ENCODE assay signal across 12 cellular contexts in the genomic region with DNA sequence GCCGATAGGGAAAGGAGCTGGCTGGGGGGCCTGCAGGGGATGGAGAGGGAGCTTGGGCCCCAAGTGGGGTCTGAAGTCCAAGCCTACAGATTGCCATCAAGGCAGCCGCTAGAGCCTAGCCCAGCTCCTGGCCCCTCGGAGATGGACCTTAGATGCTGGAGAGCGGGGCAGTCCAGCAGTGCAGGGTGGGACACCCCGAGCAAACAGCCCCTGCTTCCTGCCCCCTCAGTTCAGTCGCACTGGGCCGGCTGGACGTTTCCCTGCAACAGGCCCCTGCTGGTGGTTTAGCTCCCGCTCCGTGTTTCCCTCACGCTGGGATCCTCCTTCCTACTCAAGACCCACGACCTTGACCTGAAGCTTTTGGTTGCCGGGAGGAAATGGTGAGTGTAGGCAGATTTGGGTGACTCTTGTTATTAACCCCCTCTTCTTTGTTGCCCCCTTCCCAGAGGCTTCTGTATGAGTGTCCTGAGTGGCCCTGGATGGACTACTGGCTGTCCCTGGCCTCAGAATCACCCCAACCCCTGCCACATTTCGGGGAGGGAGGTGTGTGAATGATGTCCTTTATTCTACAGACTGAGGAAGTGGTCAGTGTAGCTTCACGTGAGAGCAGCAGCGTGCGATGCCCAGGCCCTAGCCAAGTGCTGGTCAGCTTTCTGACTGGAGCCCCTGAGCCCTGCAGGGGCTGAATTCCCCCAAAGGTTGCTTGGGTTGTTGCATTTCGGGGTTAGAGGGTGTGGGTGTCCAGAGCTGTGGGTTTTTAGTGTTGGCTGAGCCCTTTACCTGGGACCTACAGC. TPM values are rescaled to one million over a fixed set of nuclear protein-coding genes. Genes with fewer than 3 reads are reported as not detected.
DNase-seq lines count a peak whose midpoint lies in the region; ATAC-seq and TF ChIP-seq lines count a peak whose summit lies in the region.
"Had no signal": no experiment of that assay in that cellular context is flagged by ENCODE, and none has a peak within 500 bp of the region (broad histone marks: within the 10 kb centered on the region; RNA-seq: fewer than 3 reads in every experiment).

No MANE protein-coding gene starts in this region.

- TF ChIP-seq CTCF in right atrium auricular region (IDR thresholded peaks at IDR 0.05) (no peak), GM13977 (IDR thresholded peaks at IDR 0.05; ENCODE audit: extremely low read depth, insufficient read depth, missing control alignments) (no peak)

- H3K27ac Mint-ChIP-seq in activated CD4-positive, alpha-beta memory T cell treated with anti-CD3 and anti-CD28 coated beads, Interleukin-2, amount 10 ng/mL, durations not matched to agents 7 days and 5 days = no peak overlapping the region
- H3K27ac Mint-ChIP-seq: activated B cell treated with CpG ODN at 0.5 μM for 24 hours, GM23338 had no signal

- peaks cover 28% of the 10 kb centered on the region for H3K4me1 Mint-ChIP-seq in activated CD4-positive, alpha-beta memory T cell treated with anti-CD3 and anti-CD28 coated beads, Interleukin-2, amount 10 ng/mL, durations not matched to agents 7 days and 5 days

- DNase-seq in AML-193 (lab: John Stamatoyannopoulos, UW) (peak; percentile 28 to 42), SK-N-MC (ENCODE audit: low read depth, low spot score) (no peak), right atrium auricular region (ENCODE audit: low spot score) (no peak), epidermal melanocyte (ENCODE audit: insufficient read length, low spot score) (no peak), GM13977 (ENCODE audit: low spot score) (no peak)
- DNase-seq in activated CD4-positive, alpha-beta memory T cell treated with anti-CD3 and anti-CD28 coated beads, Interleukin-2, amount 10 ng/mL, durations not matched to agents 7 days and 5 days = no peak
- DNase-seq: activated B cell treated with CpG ODN at 0.5 μM for 24 hours; activated T-cell treated with anti-CD3 and anti-CD28 coated beads, Interleukin-2, amount 50 U/mL, for 48 hours had no signal

- no peaks in the 10 kb centered on the region for H3K27me3 Mint-ChIP-seq in activated CD4-positive, alpha-beta memory T cell treated with anti-CD3 and anti-CD28 coated beads, Interleukin-2, amount 10 ng/mL, durations not matched to agents 7 days and 5 days
- H3K27me3 Mint-ChIP-seq: activated B cell treated with CpG ODN at 0.5 μM for 24 hours had no signal

- no peak for ATAC-seq in HG03442 (IDR thresholded peaks at IDR 0.05; ENCODE audit: unreplicated experiment)
- ATAC-seq: GM23338; stimulated activated effector memory CD8-positive, alpha-beta T cell treated with anti-CD3 and anti-CD28 coated beads, Interleukin-12 subunit alpha, Interleukin-12 subunit beta, amount 100 ng/mL, for 72 hours had no signal

- in situ Hi-C loops in GM13977 (cut with MboI; ENCODE audit: low pct_unique_long_range_greater_than_20kb, low sequenced_read_pairs, unreplicated experiment) = no loop called here

- H3K9me3 Mint-ChIP-seq in activated CD4-positive, alpha-beta memory T cell treated with anti-CD3 and anti-CD28 coated beads, Interleukin-2, amount 10 ng/mL, durations not matched to agents 7 days and 5 days = no peaks in the 10 kb centered on the region
- H3K9me3 Mint-ChIP-seq: activated B cell treated with CpG ODN at 0.5 μM for 24 hours; GM23338; stimulated activated effector memory CD8-positive, alpha-beta T cell treated with anti-CD3 and anti-CD28 coated beads, Interleukin-12 subunit alpha, Interleukin-12 subunit beta, amount 100 ng/mL, for 72 hours had no signal

- H3K27ac ChIP-seq in SK-N-MC (no peak overlapping the region; the same call in 1 of the 2 replicates), right atrium auricular region (peak overlapping the region; percentile 85 to 92), rectal smooth muscle tissue (ENCODE audit: low read depth, low read length) (peak overlapping the region; percentile 73)

- peaks cover 0 to 91% of the 10 kb centered on the region in 2 donors for H3K4me1 ChIP-seq in right atrium auricular region
- peaks cover 33% of the 10 kb centered on the region for H3K4me1 ChIP-seq in rectal smooth muscle tissue (ENCODE audit: control insufficient read depth, insufficient read depth, low read length)

- H3K4me3 Mint-ChIP-seq in activated CD4-positive, alpha-beta memory T cell treated with anti-CD3 and anti-CD28 coated beads, Interleukin-2, amount 10 ng/mL, durations not matched to agents 7 days and 5 days = no peak overlapping the region
- H3K4me3 Mint-ChIP-seq: activated B cell treated with CpG ODN at 0.5 μM for 24 hours had no signal

- CTCF ChIA-PET in activated CD4-positive, alpha-beta memory T cell treated with anti-CD3 and anti-CD28 coated beads, Interleukin-2, amount 10 ng/mL, durations not matched to agents 7 days and 5 days (lab: Charles Lee) = interaction anchor here (0.6 to 2.8 kb wide), 3 partner anchors 48 to 123 kb away, joined by 4 to 13 read pairs (median 5); no protein-coding TSS in a partner anchor

- no peaks in the 10 kb centered on the region for H3K9me3 ChIP-seq in SK-N-MC (ENCODE audit: low read depth, low read length)
- H3K9me3 ChIP-seq in right atrium auricular region = no peaks in the 10 kb centered on the region

- H3K27me3 ChIP-seq in right atrium auricular region = no peaks in the 10 kb centered on the region
- H3K27me3 ChIP-seq in rectal smooth muscle tissue (ENCODE audit: control insufficient read depth, insufficient read depth, low read length) = no peaks in the 10 kb centered on the region

- no peak overlapping the region for H3K9ac ChIP-seq in SK-N-MC (ENCODE audit: insufficient read length)
- H3K9ac ChIP-seq in rectal smooth muscle tissue (ENCODE audit: low read length) = no peak overlapping the region

- H3K36me3 ChIP-seq in SK-N-MC (ENCODE audit: insufficient read depth, low read length) (0 out of 2 replicates have a peak, but pooled peaks cover 3% of the 10 kb centered on the region), right atrium auricular region (no peaks in the 10 kb centered on the region), rectal smooth muscle tissue (ENCODE audit: control insufficient read depth, insufficient read depth, low read length) (no peaks in the 10 kb centered on the region)

- POLR2A ChIA-PET in activated CD4-positive, alpha-beta memory T cell treated with anti-CD3 and anti-CD28 coated beads, Interleukin-2, amount 10 ng/mL, durations not matched to agents 7 days and 5 days (lab: Charles Lee) = interaction anchor here (1.3 kb wide), 1 partner anchor 54 kb away, joined by 4 read pairs; a partner anchor contains a TSS

- peak overlapping the region; percentile 98 for H3K4me3 ChIP-seq in SK-N-MC
- H3K4me3 ChIP-seq in right atrium auricular region = peak overlapping the region; percentile 58 to 80
- H3K4me3 ChIP-seq in rectal smooth muscle tissue (ENCODE audit: low read length) = peak overlapping the region; percentile 93
- H3K4me3 ChIP-seq: GM23338 had no signal

- peaks cover 8% of the 10 kb centered on the region for H3K36me3 Mint-ChIP-seq in activated CD4-positive, alpha-beta memory T cell treated with anti-CD3 and anti-CD28 coated beads, Interleukin-2, amount 10 ng/mL, durations not matched to agents 7 days and 5 days (ENCODE audit: low read depth)

RNA-seq across cellular contexts. Expression of a gene that starts 2.7 kb away (rescaled TPM):
- total RNA-seq in right atrium auricular region = 100 to 1,000 TPM in 1 of 2 donors, 10 to 100 TPM in 1; 67.5 to 103 TPM
- total RNA-seq in activated CD4-positive, alpha-beta memory T cell treated with anti-CD3 and anti-CD28 coated beads, Interleukin-2, amount 10 ng/mL, durations not matched to agents 7 days and 5 days = 1 to 10 TPM; 7.4 to 8.5 TPM

RNA-seq across cellular contexts. Expression of a gene that starts 54.3 kb away (rescaled TPM):
- 10 to 100 TPM; 12.1 to 14.1 TPM for total RNA-seq in right atrium auricular region
- total RNA-seq in activated CD4-positive, alpha-beta memory T cell treated with anti-CD3 and anti-CD28 coated beads, Interleukin-2, amount 10 ng/mL, durations not matched to agents 7 days and 5 days = 10 to 100 TPM; 34.5 to 35.8 TPM

Comparison
In these comparisons a context has a peak if more than half of its experiments do, and no peak if none do; other contexts are left out.
1. DNase-seq: peak in AML-193 (2 of 2); none in SK-N-MC (single experiment), right atrium auricular region (single experiment), epidermal melanocyte (single experiment), GM13977 (single experiment) and activated CD4-positive, alpha-beta memory T cell treated with anti-CD3 and anti-CD28 coated beads, Interleukin-2, amount 10 ng/mL, durations not matched to agents 7 days and 5 days (single experiment).
2. RNA of a gene that starts 2.7 kb away (total RNA-seq): 67.5 to 103 TPM in right atrium auricular region; 7.4 to 8.5 TPM in activated CD4-positive, alpha-beta memory T cell treated with anti-CD3 and anti-CD28 coated beads, Interleukin-2, amount 10 ng/mL, durations not matched to agents 7 days and 5 days; every median in the first group is over 4 times any median in the second.
3. Peak in every context shown above with its lines, with median percentiles within 50 percentile points of each other: H3K4me3 ChIP-seq.